In genomic region chrX:71533514-71533849, GRCh38 we compare ENCODE assay signal across 8 cellular contexts. TPM values are rescaled to one million over a fixed set of nuclear protein-coding genes. Genes with fewer than 3 reads are reported as not detected.
DNase-seq lines count a peak whose midpoint lies in the region; ATAC-seq and TF ChIP-seq lines count a peak whose summit lies in the region.

No MANE protein-coding gene starts in this region.

- peak overlapping the region; percentile 82 for H3K4me2 ChIP-seq in osteoblast (ENCODE audit: insufficient read depth, low read length)

- peaks cover 13% of the 10 kb centered on the region for H4K20me1 ChIP-seq in osteoblast (ENCODE audit: insufficient read depth, low read length)

- H3K36me3 Mint-ChIP-seq in CD8-positive, alpha-beta T cell: peaks cover 41% of the 10 kb centered on the region

- H3K27ac Mint-ChIP-seq in CD8-positive, alpha-beta T cell: peak overlapping the region; percentile 98

- peaks cover 39% of the 10 kb centered on the region for H3K4me1 Mint-ChIP-seq in CD8-positive, alpha-beta T cell (ENCODE audit: low read depth)

- no peaks in the 10 kb centered on the region for H3K27me3 Mint-ChIP-seq in CD8-positive, alpha-beta T cell (ENCODE audit: low read depth)

- H3K27ac ChIP-seq in CD8-positive, alpha-beta T cell (ENCODE audit: low read depth, low read length): peak overlapping the region; percentile 98
- H3K27ac ChIP-seq in Panc1 (ENCODE audit: low read length): peak overlapping the region; percentile 89
- peak overlapping the region; percentile 88 for H3K27ac ChIP-seq in osteoblast (ENCODE audit: low read depth, low read length)

- peaks cover 54% of the 10 kb centered on the region for H3K79me2 ChIP-seq in osteoblast (ENCODE audit: insufficient read depth, low read length)

- no TSS peak for BruUV-seq in Panc1 (replicated peaks; lab: Mats Ljungman, UMichigan)

- POLR2A ChIA-PET in CD8-positive, alpha-beta T cell (lab: Charles Lee): interaction anchor here (1.0 to 6.2 kb wide), 16 partner anchors 10 to 422 kb away, joined by 3 to 42 read pairs (median 7); partner anchors contain the start of genes CXCR3, IL2RG, NONO and TAF1
- POLR2A ChIA-PET in Panc1 (lab: Charles Lee): interaction anchor here (0.6 kb wide), 1 partner anchor 190 kb away, joined by 4 read pairs; no protein-coding TSS in a partner anchor

- TF ChIP-seq CTCF in CD8-positive, alpha-beta T cell (IDR thresholded peaks at IDR 0.05): no peak
- TF ChIP-seq CTCF in Panc1 (IDR thresholded peaks at IDR 0.05) (no peak), epithelial cell of proximal tubule (conservative IDR thresholded peaks at IDR 0.05; ENCODE audit: low read depth, low read length) (no peak), osteoblast (IDR thresholded peaks at IDR 0.05; ENCODE audit: extremely low read depth, low read depth, low read length) (no peak), GM10266 (IDR thresholded peaks at IDR 0.05; ENCODE audit: control insufficient read depth, insufficient read depth, low read depth, missing control alignments) (no peak)

- peaks cover 18% of the 10 kb centered on the region for H3K4me1 ChIP-seq in CD8-positive, alpha-beta T cell (ENCODE audit: insufficient read depth, low read length)
- H3K4me1 ChIP-seq in Panc1 (ENCODE audit: control insufficient read depth, insufficient read depth, low read length) (peaks cover 8% of the 10 kb centered on the region; the same call in 1 of the 2 replicates), osteoblast (ENCODE audit: insufficient read depth, low read length) (peaks cover 9% of the 10 kb centered on the region)

- no peaks in the 10 kb centered on the region for H3K36me3 ChIP-seq in CD8-positive, alpha-beta T cell (ENCODE audit: insufficient read depth, low read length)
- H3K36me3 ChIP-seq in Panc1 (ENCODE audit: control insufficient read depth, insufficient read depth, low read length): peaks cover 7% of the 10 kb centered on the region
- H3K36me3 ChIP-seq in osteoblast (ENCODE audit: insufficient read depth, low read length): peaks cover 4% of the 10 kb centered on the region

- intact Hi-C loops in CD8-positive, alpha-beta T cell (cut with DNase I, micrococcal nuclease): loop anchor here (1.0 to 10.0 kb wide), 9 partner anchors 19 to 439 kb away; partner anchors contain the start of genes FOXO4 (in 2 of the 2), CXCR3 (in 1 of the 2), NONO (in 1 of the 2) and TAF1 (in 1 of the 2)
- intact Hi-C loops in Panc1 (cut with micrococcal nuclease; ENCODE audit: unreplicated experiment): no loop called here

- no peaks in the 10 kb centered on the region for H3K9me3 Mint-ChIP-seq in CD8-positive, alpha-beta T cell

- in situ Hi-C loops in Panc1 (cut with HindIII; ENCODE audit: low pct_unique_long_range_greater_than_20kb, low sequenced_read_pairs): no loop called here

- DNase-seq in CD8-positive, alpha-beta T cell: no peak
- no peak for DNase-seq in Panc1 (ENCODE audit: low read depth, low spot score)
- DNase-seq in epithelial cell of proximal tubule (ENCODE audit: low read depth): no peak
- DNase-seq in osteoblast (ENCODE audit: insufficient read length, low spot score, missing footprints): no peak
- DNase-seq in NCI-H1417 treated with DMSO at 0.1 percent for 48 hours (lab: John Stamatoyannopoulos, UW): no peak
- DNase-seq in GM10266 (ENCODE audit: extremely low spot score): no peak
- DNase-seq in 8988T: no peak
- DNase-seq in activated CD4-positive, alpha-beta T cell treated with anti-CD3 and anti-CD28 coated beads for 1 hour: no peak

- H2AFZ ChIP-seq in osteoblast (ENCODE audit: low read length): no peak overlapping the region

- no peaks in the 10 kb centered on the region for H3K27me3 ChIP-seq in CD8-positive, alpha-beta T cell (ENCODE audit: insufficient read depth, low read length)
- H3K27me3 ChIP-seq in Panc1 (ENCODE audit: control insufficient read depth, insufficient read depth, low read length) (no peaks in the 10 kb centered on the region), osteoblast (ENCODE audit: insufficient read depth, low read length) (no peaks in the 10 kb centered on the region)

- no peak for ATAC-seq in CD8-positive, alpha-beta T cell
- ATAC-seq in Panc1: no peak; the same call in 1 of the 2 replicates

- no peaks in the 10 kb centered on the region for H3K9me3 ChIP-seq in CD8-positive, alpha-beta T cell (ENCODE audit: low read length)
- H3K9me3 ChIP-seq in Panc1 (ENCODE audit: control insufficient read depth, insufficient read depth, low read depth, low read length) (no peaks in the 10 kb centered on the region), osteoblast (ENCODE audit: low read depth, low read length) (no peaks in the 10 kb centered on the region)

- H3K4me3 Mint-ChIP-seq in CD8-positive, alpha-beta T cell: peak overlapping the region; percentile 98

- CTCF ChIA-PET in CD8-positive, alpha-beta T cell (lab: Charles Lee): interaction anchor here (1.2 to 4.2 kb wide), 3 partner anchors 12 to 21 kb away, joined by 3 to 13 read pairs (median 3); no protein-coding TSS in a partner anchor
- CTCF ChIA-PET in Panc1 (lab: Charles Lee): no interaction called here

- peak overlapping the region; percentile 71 for H3K4me3 ChIP-seq in CD8-positive, alpha-beta T cell (ENCODE audit: low read depth, low read length)
- H3K4me3 ChIP-seq in Panc1 (ENCODE audit: low read depth in 2 of 2, low read length in 2 of 2) (peak overlapping the region; percentile 88 to 98), epithelial cell of proximal tubule (ENCODE audit: low read depth, low read length) (peak overlapping the region; percentile 86), osteoblast (ENCODE audit: insufficient read depth, low read length) (peak overlapping the region; percentile 84)

RNA-seq across cellular contexts. Expression of gene OGT, which starts 0.6 kb away (rescaled TPM):
- total RNA-seq in CD8-positive, alpha-beta T cell: 100 to 1,000 TPM; 295 to 297 TPM
- total RNA-seq in Panc1 (2021; ENCODE audit: unreplicated experiment) (174 TPM), epithelial cell of proximal tubule (42.5 and 49.6 TPM in 2 replicates), osteoblast (200 and 215 TPM in 2 replicates)
- 77.9 TPM for polyA plus RNA-seq in Panc1 (2012; ENCODE audit: insufficient read length)

RNA-seq across cellular contexts. Expression of gene GCNA, which starts 44.8 kb away (rescaled TPM):
- 1 to 10 TPM; 2.5 to 3.9 TPM for total RNA-seq in CD8-positive, alpha-beta T cell
- total RNA-seq in Panc1 (2021; ENCODE audit: unreplicated experiment): 4.0 TPM
- 3.0 TPM for polyA plus RNA-seq in Panc1 (2012; ENCODE audit: insufficient read length)
- total RNA-seq in epithelial cell of proximal tubule: 0.14 and 0.52 TPM in 2 replicates
- 4.3 and 4.4 TPM in 2 replicates for total RNA-seq in osteoblast
